Comparison of ENCODE assay signal across 26 cellular contexts in the genomic region with DNA sequence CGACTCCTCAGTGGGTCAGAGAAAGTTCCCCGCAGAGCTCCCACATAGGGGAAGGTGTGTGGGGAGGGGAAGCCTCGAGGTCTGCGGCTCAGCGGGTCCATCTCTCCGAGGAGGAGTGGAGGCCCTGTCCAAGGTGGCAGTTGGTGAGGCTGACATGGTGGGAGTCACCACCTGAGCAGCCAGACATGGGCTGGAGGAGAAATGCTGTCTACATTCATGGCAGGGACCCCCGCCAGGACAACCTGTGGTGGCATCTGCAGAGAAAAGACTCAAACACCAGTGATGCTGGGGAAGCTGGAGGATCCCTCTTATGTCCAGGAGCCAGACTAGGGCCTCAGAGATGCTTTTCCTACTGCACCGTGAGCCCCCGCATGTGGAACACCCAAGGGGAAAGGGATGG. TPM values are rescaled to one million over a fixed set of nuclear protein-coding genes. Genes with fewer than 3 reads are reported as not detected.
"Had no signal": no experiment of that assay in that cellular context is flagged by ENCODE, and none has a peak within 500 bp of the region (broad histone marks: within the 10 kb centered on the region; RNA-seq: fewer than 3 reads in every experiment).

No MANE protein-coding gene starts in this region.

- FAIRE-seq: colon, islet of Langerhans, pancreas had no signal

- H3K4me2 ChIP-seq: smooth muscle cell had no signal

- H3K27ac ChIP-seq: dorsolateral prefrontal cortex, epithelial cell of prostate, gastrocnemius medialis, left lung, pancreas, tibial artery had no signal

- DNase-seq: dorsolateral prefrontal cortex; effector CD4-positive, alpha-beta T cell; foreskin fibroblast; gastrocnemius medialis; head of caudate nucleus; hippocampal formation; left cardiac atrium; left lung; mesenchymal stem cell; mucosa of descending colon; naive B cell; occipital lobe; pancreas; stimulated activated CD4-positive, alpha-beta T cell treated with anti-CD3 and anti-CD28 coated beads, Interleukin-12 subunit alpha, Interleukin-12 subunit beta, amount 100 ng/mL, for 4 hours; stimulated activated CD4-positive, alpha-beta T cell treated with anti-CD3 and anti-CD28 coated beads, Interleukin-1b, Interleukin-23, amount 100 ng/mL, for 48 hours; stimulated activated CD4-positive, alpha-beta T cell treated with anti-CD3 and anti-CD28 coated beads, Interleukin-4, amount 100 ng/mL, for 1 hour; stimulated activated CD8-positive, alpha-beta memory T cell treated with anti-CD3 and anti-CD28 coated beads, Interleukin-4, amount 100 ng/mL, for 48 hours; stimulated activated naive CD4-positive, alpha-beta T cell; stimulated activated naive CD8-positive, alpha-beta T cell treated with anti-CD3 and anti-CD28 coated beads, Interleukin-15, amount 100 ng/mL, for 72 hours; tibial artery had no signal

- H3K4me3 ChIP-seq: dorsolateral prefrontal cortex, gastrocnemius medialis, left lung, mucosa of descending colon, pancreas, smooth muscle cell, tibial artery had no signal

- H3K4me1 ChIP-seq: gastrocnemius medialis, left lung had no signal

- H3K9me3 ChIP-seq: gastrocnemius medialis, left lung, mucosa of descending colon, pancreas, tibial artery had no signal

- H3K27me3 ChIP-seq: gastrocnemius medialis, pancreas had no signal

- H3K36me3 ChIP-seq: gastrocnemius medialis, left lung, pancreas, tibial artery had no signal

RNA-seq across cellular contexts. Expression of a gene that starts 49.8 kb away (rescaled TPM):
- total RNA-seq: glomerular endothelial cell, lung microvascular endothelial cell had no signal
